ENCODE assay signal across 1 cellular context in genomic region chr18:8874872-8875271, GRCh38.
TF ChIP-seq lines count a peak whose summit lies in the region.

No MANE protein-coding gene starts in this region.

TF ChIP-seq in K562, 482 proteins besides CTCF, POLR2A, EP300 and RAD21 (continued from another document and continues in another):
- TF ChIP-seq, protein P1, sequence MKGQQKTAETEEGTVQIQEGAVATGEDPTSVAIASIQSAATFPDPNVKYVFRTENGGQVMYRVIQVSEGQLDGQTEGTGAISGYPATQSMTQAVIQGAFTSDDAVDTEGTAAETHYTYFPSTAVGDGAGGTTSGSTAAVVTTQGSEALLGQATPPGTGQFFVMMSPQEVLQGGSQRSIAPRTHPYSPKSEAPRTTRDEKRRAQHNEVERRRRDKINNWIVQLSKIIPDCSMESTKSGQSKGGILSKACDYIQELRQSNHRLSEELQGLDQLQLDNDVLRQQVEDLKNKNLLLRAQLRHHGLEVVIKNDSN (CRISPR knock-in tag; IDR thresholded peaks at IDR 0.05): peak; percentile 83
- TF ChIP-seq ZNF12 (CRISPR knock-in tag; IDR thresholded peaks at IDR 0.05) (no peak), GABPA (tag; conservative IDR thresholded peaks at IDR 0.05; ENCODE audit: low read depth) (no peak), CHCHD3 (CRISPR knock-in tag; IDR thresholded peaks at IDR 0.05) (no peak), ZKSCAN3 (CRISPR knock-in tag; IDR thresholded peaks at IDR 0.05) (no peak), MTF1 (CRISPR knock-in tag; IDR thresholded peaks at IDR 0.05; ENCODE audit: borderline replicate concordance) (no peak), YBX1 (IDR thresholded peaks at IDR 0.05) (no peak), ZNF311 (CRISPR knock-in tag; IDR thresholded peaks at IDR 0.05) (no peak), E2F4 (CRISPR knock-in tag; IDR thresholded peaks at IDR 0.05; ENCODE audit: low read depth) (no peak), NBN (IDR thresholded peaks at IDR 0.05; ENCODE audit: low read depth) (no peak), USF2 (CRISPR knock-in tag; IDR thresholded peaks at IDR 0.05) (peak; percentile 85), MECOM (CRISPR knock-in tag; IDR thresholded peaks at IDR 0.05) (no peak), BHLHE40 (IDR thresholded peaks at IDR 0.05; ENCODE audit: low read length) (peak; percentile 85), ZNF699 (CRISPR knock-in tag; IDR thresholded peaks at IDR 0.05; ENCODE audit: insufficient replicate concordance) (no peak), CBFB (CRISPR knock-in tag; IDR thresholded peaks at IDR 0.05) (no peak), RNF219 (CRISPR knock-in tag; IDR thresholded peaks at IDR 0.05) (no peak), TBP (optimal IDR thresholded peaks at IDR 0.05; ENCODE audit: low read depth, low read length) (no peak), THRB (CRISPR knock-in tag; conservative IDR thresholded peaks at IDR 0.05) (no peak), HNRNPUL1 (IDR thresholded peaks at IDR 0.05; ENCODE audit: low read length) (no peak), IRF1 (CRISPR knock-in tag; IDR thresholded peaks at IDR 0.05; ENCODE audit: borderline replicate concordance) (no peak), PATZ1 (CRISPR knock-in tag; IDR thresholded peaks at IDR 0.05; ENCODE audit: borderline replicate concordance) (no peak), MLX (CRISPR knock-in tag; conservative IDR thresholded peaks at IDR 0.05) (no peak), CTBP1 (IDR thresholded peaks at IDR 0.05; ENCODE audit: borderline replicate concordance) (peak; percentile 64; the same call in 1 of the 2 replicates), FOXP1 (CRISPR knock-in tag; IDR thresholded peaks at IDR 0.05) (no peak), ASH1L (IDR thresholded peaks at IDR 0.05; ENCODE audit: borderline replicate concordance, low read depth, partially characterized antibody) (no peak), RB1 (IDR thresholded peaks at IDR 0.05; ENCODE audit: low read depth) (no peak), L3MBTL2 (IDR thresholded peaks at IDR 0.05) (peak; percentile 67), TEAD4 (IDR thresholded peaks at IDR 0.05; ENCODE audit: low read length) (no peak), TEAD4 (CRISPR knock-in tag; IDR thresholded peaks at IDR 0.05; ENCODE audit: borderline replicate concordance) (no peak), BRCA1 (IDR thresholded peaks at IDR 0.05) (no peak), BRCA1 (CRISPR knock-in tag; IDR thresholded peaks at IDR 0.05) (no peak), ZNF436 (CRISPR knock-in tag; IDR thresholded peaks at IDR 0.05) (no peak)
- TF ChIP-seq, protein P2, sequence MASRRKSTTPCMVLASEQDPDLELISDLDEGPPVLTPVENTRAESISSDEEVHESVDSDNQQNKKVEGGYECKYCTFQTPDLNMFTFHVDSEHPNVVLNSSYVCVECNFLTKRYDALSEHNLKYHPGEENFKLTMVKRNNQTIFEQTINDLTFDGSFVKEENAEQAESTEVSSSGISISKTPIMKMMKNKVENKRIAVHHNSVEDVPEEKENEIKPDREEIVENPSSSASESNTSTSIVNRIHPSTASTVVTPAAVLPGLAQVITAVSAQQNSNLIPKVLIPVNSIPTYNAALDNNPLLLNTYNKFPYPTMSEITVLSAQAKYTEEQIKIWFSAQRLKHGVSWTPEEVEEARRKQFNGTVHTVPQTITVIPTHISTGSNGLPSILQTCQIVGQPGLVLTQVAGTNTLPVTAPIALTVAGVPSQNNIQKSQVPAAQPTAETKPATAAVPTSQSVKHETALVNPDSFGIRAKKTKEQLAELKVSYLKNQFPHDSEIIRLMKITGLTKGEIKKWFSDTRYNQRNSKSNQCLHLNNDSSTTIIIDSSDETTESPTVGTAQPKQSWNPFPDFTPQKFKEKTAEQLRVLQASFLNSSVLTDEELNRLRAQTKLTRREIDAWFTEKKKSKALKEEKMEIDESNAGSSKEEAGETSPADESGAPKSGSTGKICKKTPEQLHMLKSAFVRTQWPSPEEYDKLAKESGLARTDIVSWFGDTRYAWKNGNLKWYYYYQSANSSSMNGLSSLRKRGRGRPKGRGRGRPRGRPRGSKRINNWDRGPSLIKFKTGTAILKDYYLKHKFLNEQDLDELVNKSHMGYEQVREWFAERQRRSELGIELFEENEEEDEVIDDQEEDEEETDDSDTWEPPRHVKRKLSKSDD (conservative IDR thresholded peaks at IDR 0.05; ENCODE audit: low read length): no peak
- TF ChIP-seq, protein P3, sequence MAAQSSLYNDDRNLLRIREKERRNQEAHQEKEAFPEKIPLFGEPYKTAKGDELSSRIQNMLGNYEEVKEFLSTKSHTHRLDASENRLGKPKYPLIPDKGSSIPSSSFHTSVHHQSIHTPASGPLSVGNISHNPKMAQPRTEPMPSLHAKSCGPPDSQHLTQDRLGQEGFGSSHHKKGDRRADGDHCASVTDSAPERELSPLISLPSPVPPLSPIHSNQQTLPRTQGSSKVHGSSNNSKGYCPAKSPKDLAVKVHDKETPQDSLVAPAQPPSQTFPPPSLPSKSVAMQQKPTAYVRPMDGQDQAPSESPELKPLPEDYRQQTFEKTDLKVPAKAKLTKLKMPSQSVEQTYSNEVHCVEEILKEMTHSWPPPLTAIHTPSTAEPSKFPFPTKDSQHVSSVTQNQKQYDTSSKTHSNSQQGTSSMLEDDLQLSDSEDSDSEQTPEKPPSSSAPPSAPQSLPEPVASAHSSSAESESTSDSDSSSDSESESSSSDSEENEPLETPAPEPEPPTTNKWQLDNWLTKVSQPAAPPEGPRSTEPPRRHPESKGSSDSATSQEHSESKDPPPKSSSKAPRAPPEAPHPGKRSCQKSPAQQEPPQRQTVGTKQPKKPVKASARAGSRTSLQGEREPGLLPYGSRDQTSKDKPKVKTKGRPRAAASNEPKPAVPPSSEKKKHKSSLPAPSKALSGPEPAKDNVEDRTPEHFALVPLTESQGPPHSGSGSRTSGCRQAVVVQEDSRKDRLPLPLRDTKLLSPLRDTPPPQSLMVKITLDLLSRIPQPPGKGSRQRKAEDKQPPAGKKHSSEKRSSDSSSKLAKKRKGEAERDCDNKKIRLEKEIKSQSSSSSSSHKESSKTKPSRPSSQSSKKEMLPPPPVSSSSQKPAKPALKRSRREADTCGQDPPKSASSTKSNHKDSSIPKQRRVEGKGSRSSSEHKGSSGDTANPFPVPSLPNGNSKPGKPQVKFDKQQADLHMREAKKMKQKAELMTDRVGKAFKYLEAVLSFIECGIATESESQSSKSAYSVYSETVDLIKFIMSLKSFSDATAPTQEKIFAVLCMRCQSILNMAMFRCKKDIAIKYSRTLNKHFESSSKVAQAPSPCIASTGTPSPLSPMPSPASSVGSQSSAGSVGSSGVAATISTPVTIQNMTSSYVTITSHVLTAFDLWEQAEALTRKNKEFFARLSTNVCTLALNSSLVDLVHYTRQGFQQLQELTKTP (IDR thresholded peaks at IDR 0.05; ENCODE audit: low read depth in 1 of 2, partially characterized antibody in 2 of 2): peak in 1 of 2 experiments; percentile 30
- TF ChIP-seq, protein P4, sequence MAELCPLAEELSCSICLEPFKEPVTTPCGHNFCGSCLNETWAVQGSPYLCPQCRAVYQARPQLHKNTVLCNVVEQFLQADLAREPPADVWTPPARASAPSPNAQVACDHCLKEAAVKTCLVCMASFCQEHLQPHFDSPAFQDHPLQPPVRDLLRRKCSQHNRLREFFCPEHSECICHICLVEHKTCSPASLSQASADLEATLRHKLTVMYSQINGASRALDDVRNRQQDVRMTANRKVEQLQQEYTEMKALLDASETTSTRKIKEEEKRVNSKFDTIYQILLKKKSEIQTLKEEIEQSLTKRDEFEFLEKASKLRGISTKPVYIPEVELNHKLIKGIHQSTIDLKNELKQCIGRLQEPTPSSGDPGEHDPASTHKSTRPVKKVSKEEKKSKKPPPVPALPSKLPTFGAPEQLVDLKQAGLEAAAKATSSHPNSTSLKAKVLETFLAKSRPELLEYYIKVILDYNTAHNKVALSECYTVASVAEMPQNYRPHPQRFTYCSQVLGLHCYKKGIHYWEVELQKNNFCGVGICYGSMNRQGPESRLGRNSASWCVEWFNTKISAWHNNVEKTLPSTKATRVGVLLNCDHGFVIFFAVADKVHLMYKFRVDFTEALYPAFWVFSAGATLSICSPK (IDR thresholded peaks at IDR 0.05; ENCODE audit: borderline replicate concordance): no peak
